21 cellular contexts compared by ENCODE assay signal in genomic region chr3:192894676-192895075, GRCh38. TPM values are rescaled to one million over a fixed set of nuclear protein-coding genes. Genes with fewer than 3 reads are reported as not detected.
DNase-seq lines count a peak whose midpoint lies in the region; ATAC-seq and TF ChIP-seq lines count a peak whose summit lies in the region.
"Had no signal": no experiment of that assay in that cellular context is flagged by ENCODE, and none has a peak within 500 bp of the region (broad histone marks: within the 10 kb centered on the region; RNA-seq: fewer than 3 reads in every experiment).

No MANE protein-coding gene starts in this region.

- no peak overlapping the region for H3K27ac ChIP-seq in HEK293 (ENCODE audit: extremely low read depth, low read depth, low read length)

- CTCF ChIA-PET in HEK293 (lab: Yijun Ruan, JAX) = interaction anchor here (0.6 to 1.3 kb wide), 3 partner anchors 52 to 80 kb away, joined by 3 to 4 read pairs (median 3); no protein-coding TSS in a partner anchor

- H3K9me3 ChIP-seq in HEK293 (ENCODE audit: control insufficient read depth, insufficient read depth, low read depth, low read length) = no peaks in the 10 kb centered on the region
- H3K9me3 ChIP-seq: BLaER1 treated with 17β-estradiol and CSF1 and Interleukin-3, amounts not matched to agents 10 nM and 100 nM; heart left ventricle had no signal

- no peak overlapping the region for H3K4me3 ChIP-seq in HEK293 (ENCODE audit: low read depth, low read length)
- H3K4me3 ChIP-seq: BLaER1 treated with 17β-estradiol and CSF1 and Interleukin-3, amounts not matched to agents 10 nM and 100 nM; heart left ventricle had no signal

- peaks cover 0 to 3% of the 10 kb centered on the region in 2 donors for H3K9me3 Mint-ChIP-seq in activated T-cell treated with anti-CD3 and anti-CD28 coated beads, Interleukin-2, amount 50 U/mL, for 72 hours
- H3K9me3 Mint-ChIP-seq in activated T-cell treated with anti-CD3 and anti-CD28 coated beads, Interleukin-2, amount 50 U/mL, for 4 hours = no peaks in the 10 kb centered on the region
- H3K9me3 Mint-ChIP-seq in activated T-helper 2 cell treated with anti-CD3 and anti-CD28 coated beads, Interferon-gamma antibody, Interleukin-2, Interleukin-4, amounts not matched to agents 10 μg/mL and 5 μg/mL and 100 μg/mL, durations not matched to agents 14 hours and 24 hours and 36 hours = peaks cover 3% of the 10 kb centered on the region
- peaks cover 6% of the 10 kb centered on the region for H3K9me3 Mint-ChIP-seq in stimulated activated effector memory CD8-positive, alpha-beta T cell treated with anti-CD3 and anti-CD28 coated beads, Interleukin-12 subunit alpha, Interleukin-12 subunit beta, amount 100 ng/mL, for 72 hours

- H3K4me1 Mint-ChIP-seq in activated T-cell treated with anti-CD3 and anti-CD28 coated beads, Interleukin-2, amount 50 U/mL, for 72 hours (ENCODE audit: low read depth) = peaks cover 91% of the 10 kb centered on the region
- H3K4me1 Mint-ChIP-seq in activated T-cell treated with anti-CD3 and anti-CD28 coated beads, Interleukin-2, amount 50 U/mL, for 4 hours (ENCODE audit: low read depth) = peaks cover 67% of the 10 kb centered on the region
- peaks cover 79% of the 10 kb centered on the region for H3K4me1 Mint-ChIP-seq in activated T-helper 2 cell treated with anti-CD3 and anti-CD28 coated beads, Interferon-gamma antibody, Interleukin-2, Interleukin-4, amounts not matched to agents 10 μg/mL and 5 μg/mL and 100 μg/mL, durations not matched to agents 14 hours and 24 hours and 36 hours (ENCODE audit: low read depth)
- H3K4me1 Mint-ChIP-seq in stimulated activated effector memory CD8-positive, alpha-beta T cell treated with anti-CD3 and anti-CD28 coated beads, Interleukin-12 subunit alpha, Interleukin-12 subunit beta, amount 100 ng/mL, for 72 hours = peaks cover 70% of the 10 kb centered on the region

- peak overlapping the region; percentile 64 for H3K27ac Mint-ChIP-seq in activated T-cell treated with anti-CD3 and anti-CD28 coated beads, Interleukin-2, amount 50 U/mL, for 72 hours
- peak overlapping the region; percentile 51 for H3K27ac Mint-ChIP-seq in activated T-helper 2 cell treated with anti-CD3 and anti-CD28 coated beads, Interferon-gamma antibody, Interleukin-2, Interleukin-4, amounts not matched to agents 10 μg/mL and 5 μg/mL and 100 μg/mL, durations not matched to agents 14 hours and 24 hours and 36 hours
- peak overlapping the region; percentile 82 for H3K27ac Mint-ChIP-seq in stimulated activated effector memory CD8-positive, alpha-beta T cell treated with anti-CD3 and anti-CD28 coated beads, Interleukin-12 subunit alpha, Interleukin-12 subunit beta, amount 100 ng/mL, for 72 hours

- no peak for DNase-seq in activated T-cell treated with anti-CD3 and anti-CD28 coated beads, Interleukin-2, amount 50 U/mL, for 72 hours
- DNase-seq in activated T-cell treated with anti-CD3 and anti-CD28 coated beads, Interleukin-2, amount 50 U/mL, for 4 hours = no peak
- no peak for DNase-seq in activated T-helper 2 cell treated with anti-CD3 and anti-CD28 coated beads, Interferon-gamma antibody, Interleukin-2, Interleukin-4, amounts not matched to agents 10 μg/mL and 5 μg/mL and 100 μg/mL, durations not matched to agents 14 hours and 24 hours and 36 hours (ENCODE audit: low spot score)
- no peak for DNase-seq in stimulated activated effector memory CD8-positive, alpha-beta T cell treated with anti-CD3 and anti-CD28 coated beads, Interleukin-12 subunit alpha, Interleukin-12 subunit beta, amount 100 ng/mL, for 72 hours (ENCODE audit: low spot score in 2 of 2)
- no peak for DNase-seq in NCI-H2081 (lab: John Stamatoyannopoulos, UW)
- no peak for DNase-seq in DMS79 (lab: John Stamatoyannopoulos, UW)
- DNase-seq in DMS53 treated with DMSO at 0.1 percent for 48 hours (lab: John Stamatoyannopoulos, UW; ENCODE audit: unreplicated experiment) = no peak
- DNase-seq: activated CD8-positive, alpha-beta memory T cell treated with anti-CD3 and anti-CD28 coated beads for 24 hours; activated T-cell treated with anti-CD3 and anti-CD28 coated beads, Interleukin-2, amount 50 U/mL, for 1 hour; effector CD4-positive, alpha-beta T cell; heart left ventricle; mammary epithelial cell; NCI-H187 treated with DMSO at 0.1 percent for 48 hours; NCI-H526 treated with DMSO at 0.1 percent for 48 hours; stimulated activated CD8-positive, alpha-beta memory T cell treated with anti-CD3 and anti-CD28 coated beads, Interleukin-4, amount 100 ng/mL, for 48 hours; T1000 had no signal

- TF ChIP-seq CTCF in HEK293 (tag by site-specific recombination; IDR thresholded peaks at IDR 0.05) = no peak

- intact Hi-C loops in activated T-helper 2 cell treated with anti-CD3 and anti-CD28 coated beads, Interferon-gamma antibody, Interleukin-2, Interleukin-4, amounts not matched to agents 10 μg/mL and 5 μg/mL and 100 μg/mL, durations not matched to agents 14 hours and 24 hours and 36 hours (cut with micrococcal nuclease) = no loop called here

- H3K4me3 Mint-ChIP-seq in activated T-cell treated with anti-CD3 and anti-CD28 coated beads, Interleukin-2, amount 50 U/mL, for 72 hours = peak overlapping the region; percentile 33 to 57
- no peak overlapping the region for H3K4me3 Mint-ChIP-seq in activated T-cell treated with anti-CD3 and anti-CD28 coated beads, Interleukin-2, amount 50 U/mL, for 4 hours
- no peak overlapping the region for H3K4me3 Mint-ChIP-seq in activated T-helper 2 cell treated with anti-CD3 and anti-CD28 coated beads, Interferon-gamma antibody, Interleukin-2, Interleukin-4, amounts not matched to agents 10 μg/mL and 5 μg/mL and 100 μg/mL, durations not matched to agents 14 hours and 24 hours and 36 hours (ENCODE audit: low read depth)
- peak overlapping the region; percentile 28 for H3K4me3 Mint-ChIP-seq in stimulated activated effector memory CD8-positive, alpha-beta T cell treated with anti-CD3 and anti-CD28 coated beads, Interleukin-12 subunit alpha, Interleukin-12 subunit beta, amount 100 ng/mL, for 72 hours

- H3K36me3 ChIP-seq in HEK293 (ENCODE audit: control insufficient read depth in 2 of 2, insufficient read depth in 1 of 2, low read length in 2 of 2) = no peaks in the 10 kb centered on the region
- H3K36me3 ChIP-seq: BLaER1 treated with 17β-estradiol and CSF1 and Interleukin-3, amounts not matched to agents 10 nM and 100 nM; heart left ventricle had no signal

- peaks cover 10 to 19% of the 10 kb centered on the region in 2 donors for H3K36me3 Mint-ChIP-seq in activated T-cell treated with anti-CD3 and anti-CD28 coated beads, Interleukin-2, amount 50 U/mL, for 72 hours (ENCODE audit: insufficient read depth in 2 of 2)
- H3K36me3 Mint-ChIP-seq in activated T-cell treated with anti-CD3 and anti-CD28 coated beads, Interleukin-2, amount 50 U/mL, for 4 hours (ENCODE audit: insufficient read depth) = no peaks in the 10 kb centered on the region
- H3K36me3 Mint-ChIP-seq in activated T-helper 2 cell treated with anti-CD3 and anti-CD28 coated beads, Interferon-gamma antibody, Interleukin-2, Interleukin-4, amounts not matched to agents 10 μg/mL and 5 μg/mL and 100 μg/mL, durations not matched to agents 14 hours and 24 hours and 36 hours (ENCODE audit: low read depth) = peaks cover 29% of the 10 kb centered on the region
- peaks cover 17% of the 10 kb centered on the region for H3K36me3 Mint-ChIP-seq in stimulated activated effector memory CD8-positive, alpha-beta T cell treated with anti-CD3 and anti-CD28 coated beads, Interleukin-12 subunit alpha, Interleukin-12 subunit beta, amount 100 ng/mL, for 72 hours

- POLR2A ChIA-PET in HEK293 (lab: Yijun Ruan, JAX) = interaction anchor here (0.6 to 1.5 kb wide), 3 partner anchors 11 to 23 kb away, joined by 3 to 6 read pairs (median 5); partner anchors contain the start of gene MB21D2

- peaks cover 38% of the 10 kb centered on the region for H3K27me3 Mint-ChIP-seq in activated T-cell treated with anti-CD3 and anti-CD28 coated beads, Interleukin-2, amount 50 U/mL, for 72 hours (ENCODE audit: low read depth)
- peaks cover 2% of the 10 kb centered on the region for H3K27me3 Mint-ChIP-seq in activated T-cell treated with anti-CD3 and anti-CD28 coated beads, Interleukin-2, amount 50 U/mL, for 4 hours (ENCODE audit: low read depth)
- H3K27me3 Mint-ChIP-seq in activated T-helper 2 cell treated with anti-CD3 and anti-CD28 coated beads, Interferon-gamma antibody, Interleukin-2, Interleukin-4, amounts not matched to agents 10 μg/mL and 5 μg/mL and 100 μg/mL, durations not matched to agents 14 hours and 24 hours and 36 hours (ENCODE audit: low read depth) = peaks cover 10% of the 10 kb centered on the region

- no peak for ATAC-seq in activated T-cell treated with anti-CD3 and anti-CD28 coated beads, Interleukin-2, amount 50 U/mL, for 72 hours (replicated peaks in 1 of 2)
- no peak for ATAC-seq in activated T-cell treated with anti-CD3 and anti-CD28 coated beads, Interleukin-2, amount 50 U/mL, for 4 hours
- no peak for ATAC-seq in stimulated activated effector memory CD8-positive, alpha-beta T cell treated with anti-CD3 and anti-CD28 coated beads, Interleukin-12 subunit alpha, Interleukin-12 subunit beta, amount 100 ng/mL, for 72 hours
- ATAC-seq: HCT116, heart left ventricle, HepG2, SK-N-SH treated with all-trans-retinoic acid at 6 μM for 48 hours had no signal

- H3K4me1 ChIP-seq in HEK293 (ENCODE audit: control insufficient read depth, insufficient read depth, low read length) = peaks cover 13% of the 10 kb centered on the region

TF ChIP-seq in HEK293, 187 proteins besides CTCF, POLR2A, EP300 and RAD21:
- TF ChIP-seq PRDM1 (tag by site-specific recombination; IDR thresholded peaks at IDR 0.05) (0 out of 2 replicates have a peak, but pooled peaks have one; percentile 18), ZNF629 (tag by site-specific recombination; IDR thresholded peaks at IDR 0.05) (no peak)

RNA-seq across cellular contexts. Expression of gene MB21D2, which starts 23.0 kb away (rescaled TPM):
- total RNA-seq in activated T-cell treated with anti-CD3 and anti-CD28 coated beads, Interleukin-2, amount 50 U/mL, for 72 hours = 10 to 100 TPM; 10.5 to 26.9 TPM
- 1 to 10 TPM; 3.0 to 4.6 (median 3.4) TPM for total RNA-seq in activated T-cell treated with anti-CD3 and anti-CD28 coated beads, Interleukin-2, amount 50 U/mL, for 4 hours
- 17.7 TPM in 2 replicates for total RNA-seq in activated T-helper 2 cell treated with anti-CD3 and anti-CD28 coated beads, Interferon-gamma antibody, Interleukin-2, Interleukin-4, amounts not matched to agents 10 μg/mL and 5 μg/mL and 100 μg/mL, durations not matched to agents 14 hours and 24 hours and 36 hours

Comparison
In these comparisons a context has a peak if more than half of its experiments do, and no peak if none do; other contexts are left out.
1. H3K4me3 Mint-ChIP-seq: peak in activated T-cell treated with anti-CD3 and anti-CD28 coated beads, Interleukin-2, amount 50 U/mL, for 72 hours (2 of 2) and stimulated activated effector memory CD8-positive, alpha-beta T cell treated with anti-CD3 and anti-CD28 coated beads, Interleukin-12 subunit alpha, Interleukin-12 subunit beta, amount 100 ng/mL, for 72 hours (single experiment); none in activated T-cell treated with anti-CD3 and anti-CD28 coated beads, Interleukin-2, amount 50 U/mL, for 4 hours (single experiment) and activated T-helper 2 cell treated with anti-CD3 and anti-CD28 coated beads, Interferon-gamma antibody, Interleukin-2, Interleukin-4, amounts not matched to agents 10 μg/mL and 5 μg/mL and 100 μg/mL, durations not matched to agents 14 hours and 24 hours and 36 hours (single experiment).
2. Peak in every context shown above with its lines, with median percentiles within 50 percentile points of each other: H3K27ac Mint-ChIP-seq.